Comparison of ENCODE assay signal across 2 cellular contexts in genomic region chr2:152555048-152555447, GRCh38.
TF ChIP-seq lines count a peak whose summit lies in the region.

No MANE protein-coding gene starts in this region.

TF ChIP-seq in IMR-90, 13 proteins besides CTCF, POLR2A, EP300 and RAD21 (continued from another document):
- TF ChIP-seq USF2 (IDR thresholded peaks at IDR 0.05; ENCODE audit: low read depth, low read length) = no peak
- no peak for TF ChIP-seq MAZ (IDR thresholded peaks at IDR 0.05; ENCODE audit: borderline replicate concordance, low read depth, low read length)

TF ChIP-seq in K562, 482 proteins besides CTCF, POLR2A, EP300 and RAD21 (continued from another document):
- TF ChIP-seq ATF3 (IDR thresholded peaks at IDR 0.05) = no peak
- no peak for TF ChIP-seq ATF3 (CRISPR knock-in tag; conservative IDR thresholded peaks at IDR 0.05)
- TF ChIP-seq NCOA1 (IDR thresholded peaks at IDR 0.05; ENCODE audit: low read depth) = no peak
TF ChIP-seq in K562: peak in this region for 0.
